ENCODE assay signal across 28 cellular contexts in the genomic region with DNA sequence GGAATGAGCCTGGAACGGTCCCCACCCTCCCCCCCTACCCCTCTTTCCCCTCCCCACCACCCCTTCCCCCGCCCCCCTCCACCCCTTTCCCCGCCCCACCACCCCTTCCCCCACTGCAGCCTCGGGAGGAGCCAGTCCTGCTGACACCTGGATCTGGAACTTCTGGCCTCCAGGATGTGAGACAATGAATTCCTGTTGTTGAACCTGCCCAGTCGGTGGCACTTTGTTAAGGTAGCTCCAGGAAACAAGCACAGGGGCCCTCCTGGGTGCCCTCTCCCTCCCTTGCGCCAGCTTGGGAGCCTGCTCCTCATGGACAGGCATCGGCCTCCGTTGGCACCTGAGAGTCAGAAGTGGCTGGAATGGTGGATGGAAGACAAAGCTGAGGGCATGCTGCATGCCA.
"Had no signal": no experiment of that assay in that cellular context is flagged by ENCODE, and none has a peak within 500 bp of the region (broad histone marks: within the 10 kb centered on the region; RNA-seq: fewer than 3 reads in every experiment).

No MANE protein-coding gene starts in this region.

- H3K9me3 ChIP-seq: SJCRH30 had no signal

- H3K27ac Mint-ChIP-seq: activated CD4-positive, alpha-beta T cell treated with anti-CD3 and anti-CD28 coated beads, Interleukin-2, amount 10 ng/mL, durations not matched to agents 24 days and 14 days; activated CD8-positive, alpha-beta T cell treated with anti-CD3 and anti-CD28 coated beads for 36 hours; activated naive CD4-positive, alpha-beta T cell treated with anti-CD3 and anti-CD28 coated beads, Interleukin-2, amount 50 U/mL, for 24 hours; activated naive CD8-positive, alpha-beta T cell treated with anti-CD3 and anti-CD28 coated beads, Interleukin-2, amount 10 ng/mL, durations not matched to agents 7 days and 5 days; activated T-helper 2 cell treated with anti-CD3 and anti-CD28 coated beads, Interferon-gamma antibody, Interleukin-2, Interleukin-4, amounts not matched to agents 10 μg/mL and 5 μg/mL and 100 μg/mL, durations not matched to agents 14 hours and 24 hours and 36 hours; brain had no signal

- H3K36me3 ChIP-seq: SJCRH30, WERI-Rb-1 had no signal

- H3K27me3 ChIP-seq: SJCRH30 had no signal

- H3K36me3 Mint-ChIP-seq: activated naive CD4-positive, alpha-beta T cell treated with anti-CD3 and anti-CD28 coated beads, Interleukin-2, amount 50 U/mL, for 24 hours; activated naive CD8-positive, alpha-beta T cell treated with anti-CD3 and anti-CD28 coated beads, Interleukin-2, amount 10 ng/mL, durations not matched to agents 7 days and 5 days; brain had no signal

- H3K9me3 Mint-ChIP-seq: activated naive CD4-positive, alpha-beta T cell treated with anti-CD3 and anti-CD28 coated beads, Interleukin-2, amount 50 U/mL, for 24 hours had no signal

- H3K27ac ChIP-seq: SJCRH30, SK-N-MC, WERI-Rb-1 had no signal

- ATAC-seq: activated CD8-positive, alpha-beta T cell treated with anti-CD3 and anti-CD28 coated beads for 36 hours; Panc1 had no signal

- H3K4me3 ChIP-seq: SJCRH30, SK-N-MC had no signal

- H3K4me1 Mint-ChIP-seq: activated CD4-positive, alpha-beta T cell treated with anti-CD3 and anti-CD28 coated beads, Interleukin-2, amount 10 ng/mL, durations not matched to agents 24 days and 14 days; activated naive CD4-positive, alpha-beta T cell treated with anti-CD3 and anti-CD28 coated beads, Interleukin-2, amount 50 U/mL, for 24 hours; activated naive CD8-positive, alpha-beta T cell treated with anti-CD3 and anti-CD28 coated beads, Interleukin-2, amount 10 ng/mL, durations not matched to agents 7 days and 5 days had no signal

- DNase-seq: activated CD4-positive, alpha-beta T cell treated with anti-CD3 and anti-CD28 coated beads, Interleukin-2, amount 10 ng/mL, durations not matched to agents 24 days and 14 days; activated CD4-positive, alpha-beta T cell treated with anti-CD3 and anti-CD28 coated beads, Interleukin-2, amount 50 U/mL, for 4 hours; activated CD8-positive, alpha-beta T cell treated with anti-CD3 and anti-CD28 coated beads for 36 hours; activated gamma-delta T cell; activated naive CD4-positive, alpha-beta T cell treated with Interleukin-2 at 50 U/mL for 16 hours; activated naive CD8-positive, alpha-beta T cell treated with anti-CD3 and anti-CD28 coated beads, Interleukin-2, amount 10 ng/mL, durations not matched to agents 7 days and 5 days; activated T-cell treated with anti-CD3 and anti-CD28 coated beads, Interleukin-2, amount 50 U/mL, for 1 hour; amygdala; caudate nucleus; Karpas-422; KBM-7; NCI-H1105; NCI-H1417 treated with DMSO at 0.1 percent for 48 hours; NCI-H187 treated with DMSO at 0.1 percent for 48 hours; NCI-H2081; NCI-H226; NCI-H446 treated with DMSO at 0.1 percent for 48 hours; NCI-H524; SHP77; SJCRH30; T1000; WERI-Rb-1 had no signal

- H3K4me3 Mint-ChIP-seq: activated CD4-positive, alpha-beta T cell treated with anti-CD3 and anti-CD28 coated beads, Interleukin-2, amount 10 ng/mL, durations not matched to agents 24 days and 14 days; activated CD8-positive, alpha-beta T cell treated with anti-CD3 and anti-CD28 coated beads for 36 hours; activated naive CD4-positive, alpha-beta T cell treated with anti-CD3 and anti-CD28 coated beads, Interleukin-2, amount 50 U/mL, for 24 hours; activated naive CD8-positive, alpha-beta T cell treated with anti-CD3 and anti-CD28 coated beads, Interleukin-2, amount 10 ng/mL, durations not matched to agents 7 days and 5 days had no signal

- FAIRE-seq: bronchial epithelial cell had no signal
